Comparison of ENCODE assay signal across 12 cellular contexts in the genomic region with DNA sequence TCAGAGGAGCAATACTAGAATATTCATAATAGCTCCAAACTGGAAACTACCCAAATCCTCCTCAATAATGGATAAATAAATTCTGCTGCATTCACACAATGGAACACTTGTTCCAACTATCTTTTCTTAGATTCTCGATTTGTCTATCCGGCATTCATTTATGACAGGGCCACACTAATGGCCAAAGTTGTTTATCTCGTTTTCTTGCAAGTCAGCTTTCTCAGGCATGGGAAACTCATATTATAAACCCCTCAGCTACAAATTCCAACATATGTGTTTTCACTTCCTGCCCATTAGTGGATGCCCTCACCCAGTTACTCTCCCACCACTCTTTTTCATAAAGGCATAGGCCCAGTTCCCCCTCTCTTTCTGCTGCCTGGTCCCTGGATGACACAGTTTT. TPM values are rescaled to one million over a fixed set of nuclear protein-coding genes. Genes with fewer than 3 reads are reported as not detected.
DNase-seq lines count a peak whose midpoint lies in the region; ATAC-seq, FAIRE-seq and TF ChIP-seq lines count a peak whose summit lies in the region.
"Not testable (repeated sequence)": the region's sequence is repeated elsewhere in the genome, so short reads cannot be mapped to it uniquely, and the experiment has no call there.
"Had no signal": no experiment of that assay in that cellular context is flagged by ENCODE, and none has a peak within 500 bp of the region (broad histone marks: within the 10 kb centered on the region; RNA-seq: fewer than 3 reads in every experiment).

No MANE protein-coding gene starts in this region.

- TF ChIP-seq POLR2A in K562 (conservative IDR thresholded peaks at IDR 0.05): not testable (repeated sequence)

- not testable (repeated sequence) for H3K9me3 ChIP-seq in Caco-2; K562 (replicated peaks; ENCODE audit: control insufficient read depth, insufficient read depth, low read depth, low read length)

- intact Hi-C loops in Caco-2 (cut with micrococcal nuclease; ENCODE audit: unreplicated experiment); K562 (cut with micrococcal nuclease): not testable (repeated sequence)

- not testable (repeated sequence) for H2AFZ ChIP-seq in K562 (ENCODE audit: low read depth, low read length)

- not testable (repeated sequence) for TF ChIP-seq RAD21 in K562 (CRISPR knock-in tag; conservative IDR thresholded peaks at IDR 0.05 in 1 of 2, IDR thresholded peaks at IDR 0.05 in 1 of 2)

- H4K20me1 ChIP-seq in K562 (replicated peaks; ENCODE audit: control insufficient read depth, insufficient read depth, low read length): not testable (repeated sequence)

- H3K4me3 ChIP-seq in Caco-2 (ENCODE audit: low read depth, low read length); K562: not testable (repeated sequence)

- not testable (repeated sequence) for H3K27me3 ChIP-seq in Caco-2 (replicated peaks; ENCODE audit: control insufficient read depth, insufficient read depth, low read length); K562 (ENCODE audit: control insufficient read depth in 2 of 2, insufficient read depth in 2 of 2, low read length in 2 of 2)

- H3K36me3 ChIP-seq in Caco-2 (ENCODE audit: control insufficient read depth, insufficient read depth, low read length); K562 (ENCODE audit: control insufficient read depth, insufficient read depth, low read length): not testable (repeated sequence)

- WGBS in K562 (ENCODE audit: insufficient coverage, low coverage, missing lambda C conversion rate): 41% methylated on average over 3 of the region's 3 CpGs

- H3K9ac ChIP-seq in K562 (ENCODE audit: insufficient read depth in 1 of 2, low read depth in 2 of 2, low read length in 2 of 2): not testable (repeated sequence)

- FAIRE-seq in K562 (lab: Jason Lieb, UNC): not testable (repeated sequence)

- ATAC-seq in K562: not testable (repeated sequence)

- not testable (repeated sequence) for DNase-seq in Caco-2; K562 (ENCODE audit: extremely low read depth in 1 of 4, low spot score in 3 of 4)
- peak; percentile 15 for DNase-seq in RPMI8226
- peak; percentile 33 for DNase-seq in foreskin melanocyte
- DNase-seq in osteocyte (ENCODE audit: extremely low spot score, unreplicated experiment): peak; percentile 4
- DNase-seq in type B pancreatic cell (ENCODE audit: extremely low spot score, unreplicated experiment): peak; percentile 13

- H3K4me3 Mint-ChIP-seq in Caco-2 (ENCODE audit: unreplicated experiment); osteocyte (ENCODE audit: unreplicated experiment); type B pancreatic cell: not testable (repeated sequence)

- peak overlapping the region; percentile 40 for H3K27ac Mint-ChIP-seq in Caco-2 (ENCODE audit: unreplicated experiment)
- not testable (repeated sequence) for H3K27ac Mint-ChIP-seq in osteocyte (ENCODE audit: unreplicated experiment); type B pancreatic cell

- POLR2A ChIA-PET in Caco-2 (lab: Charles Lee): not testable (repeated sequence)
- POLR2A ChIA-PET in K562 (lab: Yijun Ruan, JAX): interaction anchor here (0.6 kb wide), 1 partner anchor 104 kb away, joined by 4 read pairs; no protein-coding TSS in a partner anchor

- H3K27ac ChIP-seq in K562 (ENCODE audit: extremely low read depth, low read depth, low read length): not testable (repeated sequence)

- CTCF ChIA-PET in Caco-2 (lab: Charles Lee); K562 (lab: Yijun Ruan, JAX; ENCODE audit: low intra/inter-chr PET ratio): not testable (repeated sequence)

- H3K9me3 Mint-ChIP-seq in Caco-2 (ENCODE audit: unreplicated experiment); osteocyte (ENCODE audit: unreplicated experiment); type B pancreatic cell: not testable (repeated sequence)

- not testable (repeated sequence) for H3K27me3 Mint-ChIP-seq in Caco-2 (ENCODE audit: insufficient read depth, unreplicated experiment); osteocyte (ENCODE audit: unreplicated experiment); type B pancreatic cell

- H3K4me1 Mint-ChIP-seq in Caco-2 (ENCODE audit: low read depth, unreplicated experiment); osteocyte (ENCODE audit: unreplicated experiment); type B pancreatic cell (ENCODE audit: unreplicated experiment): not testable (repeated sequence)

- H3K36me3 Mint-ChIP-seq in Caco-2 (ENCODE audit: insufficient read depth, unreplicated experiment); osteocyte (ENCODE audit: unreplicated experiment); type B pancreatic cell: not testable (repeated sequence)

- not testable (repeated sequence) for H3K9me1 ChIP-seq in K562 (ENCODE audit: control insufficient read depth, insufficient read depth, low read length)

- H3K79me2 ChIP-seq in K562 (ENCODE audit: control insufficient read depth, insufficient read depth, low read length): not testable (repeated sequence)

- not testable (repeated sequence) for TF ChIP-seq EP300 in K562 (IDR thresholded peaks at IDR 0.05; ENCODE audit: low read length)

- in situ Hi-C loops in K562 (cut with MboI): not testable (repeated sequence)

- not testable (repeated sequence) for TF ChIP-seq CTCF in Caco-2 (IDR thresholded peaks at IDR 0.05; ENCODE audit: insufficient read depth in 1 of 2, low read depth in 1 of 2, low read length in 1 of 2, severe bottlenecking in 1 of 2, unreplicated experiment in 1 of 2); K562 (IDR thresholded peaks at IDR 0.05 in 2 of 3, conservative IDR thresholded peaks at IDR 0.05 in 1 of 3; ENCODE audit: insufficient read depth in 2 of 3, low read depth in 1 of 3, low read length in 3 of 3); osteocyte (IDR thresholded peaks at IDR 0.05); type B pancreatic cell (conservative IDR thresholded peaks at IDR 0.05)

- not testable (repeated sequence) for H3K4me2 ChIP-seq in K562 (ENCODE audit: insufficient read depth, low read length)

- not testable (repeated sequence) for BruUV-seq in Caco-2 (replicated peaks; lab: Mats Ljungman, UMichigan); K562 (replicated peaks; lab: Mats Ljungman, UMichigan)

- H3K4me1 ChIP-seq in Caco-2; K562 (replicated peaks in 1 of 2; ENCODE audit: control insufficient read depth in 2 of 2, insufficient read depth in 2 of 2, low read length in 2 of 2): not testable (repeated sequence)

RNA-seq across cellular contexts. Expression of gene TMEM50A, which starts 40.2 kb away (rescaled TPM):
- total RNA-seq in Caco-2 (2022): 79.3 and 86.3 TPM in 2 replicates
- 50.2 and 133 TPM in 2 replicates for total RNA-seq in K562 (2011; cell fraction: chromatin; rRNA removed; ENCODE audit: low replicate concordance)
- total RNA-seq in K562 (2011; cell fraction: nucleolus; rRNA removed): 80.8 and 92.6 TPM in 2 replicates
- 147 and 172 TPM in 2 replicates for total RNA-seq in K562 (2011; cell fraction: nucleoplasm; rRNA removed)
- 138 and 209 TPM in 2 replicates for total RNA-seq in K562 (2014; rRNA removed)
- total RNA-seq in K562 (2014; rRNA removed; fragmentation: Illumina TruSeq; extraction: Trizol): 85.8 and 108 TPM in 2 replicates
- total RNA-seq in K562 (2015; rRNA removed; fragmentation: Illumina TruSeq; extraction: Trizol): 100 and 108 TPM in 2 replicates
- total RNA-seq in K562 (2021): 133 and 137 TPM in 2 replicates
- 175 and 195 TPM in 2 replicates for polyA plus RNA-seq in K562 (2011; rRNA removed)
- 47.8 and 169 TPM in 2 replicates for polyA plus RNA-seq in K562 (2011; cell fraction: cytosol; rRNA removed)
- polyA plus RNA-seq in K562 (2011; cell fraction: nucleus; rRNA removed): 19.9 and 38.4 TPM in 2 replicates
- 167 and 239 TPM in 2 replicates for polyA plus RNA-seq in K562 (2012)
- polyA plus RNA-seq in K562 (2014; fragmentation: Illumina TruSeq; extraction: Trizol): 155 and 183 TPM in 2 replicates
- 10 to 100 TPM; 43.7 to 56.2 TPM for polyA plus RNA-seq in K562 (2014; fragmentation: Nextera tagmentation; extraction: Ambion mirVana)
- polyA plus RNA-seq in K562 (2014; rRNA removed): 141 and 198 TPM in 2 replicates
- 59.4 and 67.8 TPM in 2 replicates for polyA minus RNA-seq in K562 (2011; rRNA and poly(A)+ RNA removed)
- polyA minus RNA-seq in K562 (2011; cell fraction: cytosol; rRNA and poly(A)+ RNA removed): 44.3 and 50.7 TPM in 2 replicates
- polyA minus RNA-seq in K562 (2011; cell fraction: nucleus; rRNA and poly(A)+ RNA removed): 12.8 and 23.5 TPM in 2 replicates
- total RNA-seq in osteocyte: 142 and 147 TPM in 2 replicates
- total RNA-seq in type B pancreatic cell (ENCODE audit: low replicate concordance): 80.3 and 81.6 TPM in 2 replicates

RNA-seq across cellular contexts. Expression of gene RHCE, which starts 42.3 kb away (rescaled TPM):
- 0.30 TPM in 1 of 2 replicates, not detected in the other for total RNA-seq in Caco-2 (2022)
- 32.9 and 40.0 TPM in 2 replicates for total RNA-seq in K562 (2011; cell fraction: chromatin; rRNA removed; ENCODE audit: low replicate concordance)
- 54.9 and 67.4 TPM in 2 replicates for total RNA-seq in K562 (2011; cell fraction: nucleolus; rRNA removed)
- total RNA-seq in K562 (2011; cell fraction: nucleoplasm; rRNA removed): 44.0 and 54.3 TPM in 2 replicates
- 7.5 and 12.3 TPM in 2 replicates for total RNA-seq in K562 (2014; rRNA removed)
- total RNA-seq in K562 (2014; rRNA removed; fragmentation: Illumina TruSeq; extraction: Trizol): 12.7 and 14.8 TPM in 2 replicates
- 5.3 and 5.4 TPM in 2 replicates for total RNA-seq in K562 (2015; rRNA removed; fragmentation: Illumina TruSeq; extraction: Trizol)
- total RNA-seq in K562 (2021): 11.2 and 12.6 TPM in 2 replicates
- 13.6 and 25.9 TPM in 2 replicates for polyA plus RNA-seq in K562 (2011; rRNA removed)
- polyA plus RNA-seq in K562 (2011; cell fraction: cytosol; rRNA removed): 20.6 and 28.6 TPM in 2 replicates
- 11.9 and 17.8 TPM in 2 replicates for polyA plus RNA-seq in K562 (2011; cell fraction: nucleus; rRNA removed)
- polyA plus RNA-seq in K562 (2012): 17.0 and 20.5 TPM in 2 replicates
- 10.9 and 11.4 TPM in 2 replicates for polyA plus RNA-seq in K562 (2014; fragmentation: Illumina TruSeq; extraction: Trizol)
- 10 to 100 TPM; 28.3 to 31.5 TPM for polyA plus RNA-seq in K562 (2014; fragmentation: Nextera tagmentation; extraction: Ambion mirVana)
- 8.3 and 9.1 TPM in 2 replicates for polyA plus RNA-seq in K562 (2014; rRNA removed)
- 22.4 and 24.1 TPM in 2 replicates for polyA minus RNA-seq in K562 (2011; rRNA and poly(A)+ RNA removed)
- 9.8 and 10.7 TPM in 2 replicates for polyA minus RNA-seq in K562 (2011; cell fraction: cytosol; rRNA and poly(A)+ RNA removed)
- 5.8 and 9.8 TPM in 2 replicates for polyA minus RNA-seq in K562 (2011; cell fraction: nucleus; rRNA and poly(A)+ RNA removed)
- 0.40 and 0.71 TPM in 2 replicates for total RNA-seq in osteocyte
- total RNA-seq in type B pancreatic cell (ENCODE audit: low replicate concordance): 0.39 and 0.88 TPM in 2 replicates
- total RNA-seq: A172; A673; B cell; Calu3; CD4-positive, alpha-beta memory T cell; CD4-positive, CD25-positive, alpha-beta regulatory T cell had no signal

RNA-seq across cellular contexts. Expression of gene MACO1, which starts 52.3 kb away (rescaled TPM):
- total RNA-seq in Caco-2 (2022) (16.8 TPM in 2 replicates), K562 (2014; rRNA removed) (20.0 and 21.7 TPM in 2 replicates), K562 (2014; rRNA removed; fragmentation: Illumina TruSeq; extraction: Trizol) (25.2 and 32.1 TPM in 2 replicates), K562 (2015; rRNA removed; fragmentation: Illumina TruSeq; extraction: Trizol) (22.6 and 25.1 TPM in 2 replicates), K562 (2021) (21.8 and 26.2 TPM in 2 replicates), osteocyte (30.7 and 30.9 TPM in 2 replicates), type B pancreatic cell (ENCODE audit: low replicate concordance) (20.8 and 22.0 TPM in 2 replicates)
- 18.4 and 45.3 TPM in 2 replicates for total RNA-seq in K562 (2011; cell fraction: chromatin; rRNA removed; ENCODE audit: low replicate concordance)
- total RNA-seq in K562 (2011; cell fraction: nucleolus; rRNA removed): 18.0 and 21.1 TPM in 2 replicates
- 26.7 and 32.7 TPM in 2 replicates for total RNA-seq in K562 (2011; cell fraction: nucleoplasm; rRNA removed)
- polyA plus RNA-seq in K562 (2011; rRNA removed) (16.2 and 16.5 TPM in 2 replicates), K562 (2014; fragmentation: Illumina TruSeq; extraction: Trizol) (22.5 and 28.4 TPM in 2 replicates), K562 (2014; fragmentation: Nextera tagmentation; extraction: Ambion mirVana) (1 to 10 TPM; 4.6 to 5.1 TPM), K562 (2014; rRNA removed) (15.4 and 18.9 TPM in 2 replicates)
- polyA plus RNA-seq in K562 (2011; cell fraction: cytosol; rRNA removed): 5.5 and 9.0 TPM in 2 replicates
- polyA plus RNA-seq in K562 (2011; cell fraction: nucleus; rRNA removed): 13.6 and 15.9 TPM in 2 replicates
- polyA plus RNA-seq in K562 (2012): 17.2 and 17.8 TPM in 2 replicates
- polyA minus RNA-seq in K562 (2011; rRNA and poly(A)+ RNA removed): 16.1 and 20.4 TPM in 2 replicates
- 8.4 and 9.4 TPM in 2 replicates for polyA minus RNA-seq in K562 (2011; cell fraction: cytosol; rRNA and poly(A)+ RNA removed)
- polyA minus RNA-seq in K562 (2011; cell fraction: nucleus; rRNA and poly(A)+ RNA removed): 5.3 and 10.9 TPM in 2 replicates
